ENCODE assay signal across 1 cellular context in the genomic region with DNA sequence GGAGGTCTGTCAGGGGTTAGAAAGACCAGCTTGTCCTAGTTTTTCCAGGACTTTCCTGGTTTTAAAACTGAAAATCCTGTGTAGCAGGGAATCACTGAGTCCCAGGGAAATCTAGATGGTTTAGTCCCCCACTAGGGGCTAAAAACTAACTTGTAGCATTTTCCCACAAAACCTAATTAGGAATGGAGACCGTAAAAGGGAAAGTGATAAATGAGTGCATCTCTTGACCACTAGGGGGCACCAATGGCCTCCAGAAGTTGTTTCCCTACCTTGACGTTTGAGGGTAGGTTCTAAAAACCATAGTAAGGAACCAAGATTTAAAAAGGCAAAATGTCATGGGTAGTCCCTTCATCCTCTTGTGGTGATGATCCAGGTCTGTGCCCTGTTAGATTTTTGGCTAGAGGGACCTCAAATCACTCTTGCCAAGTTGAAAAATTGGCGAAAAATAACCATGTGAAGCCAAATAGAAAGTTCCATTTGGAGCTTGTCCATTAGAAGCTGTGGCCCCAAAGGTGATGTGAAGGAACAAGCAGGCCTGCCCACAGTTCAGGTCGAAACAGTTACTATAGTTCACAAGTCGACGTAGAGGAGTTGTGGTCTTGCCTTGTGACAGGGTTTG.
TF ChIP-seq lines count a peak whose summit lies in the region.

No MANE protein-coding gene starts in this region.

TF ChIP-seq in IMR-90, 13 proteins besides CTCF, POLR2A, EP300 and RAD21 (continued from another document):
- TF ChIP-seq, protein P1, sequence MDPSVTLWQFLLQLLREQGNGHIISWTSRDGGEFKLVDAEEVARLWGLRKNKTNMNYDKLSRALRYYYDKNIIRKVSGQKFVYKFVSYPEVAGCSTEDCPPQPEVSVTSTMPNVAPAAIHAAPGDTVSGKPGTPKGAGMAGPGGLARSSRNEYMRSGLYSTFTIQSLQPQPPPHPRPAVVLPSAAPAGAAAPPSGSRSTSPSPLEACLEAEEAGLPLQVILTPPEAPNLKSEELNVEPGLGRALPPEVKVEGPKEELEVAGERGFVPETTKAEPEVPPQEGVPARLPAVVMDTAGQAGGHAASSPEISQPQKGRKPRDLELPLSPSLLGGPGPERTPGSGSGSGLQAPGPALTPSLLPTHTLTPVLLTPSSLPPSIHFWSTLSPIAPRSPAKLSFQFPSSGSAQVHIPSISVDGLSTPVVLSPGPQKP (IDR thresholded peaks at IDR 0.05; ENCODE audit: borderline replicate concordance, low read depth, low read length) = no peak
